Comparison of ENCODE assay signal across 2 cellular contexts in the genomic region with DNA sequence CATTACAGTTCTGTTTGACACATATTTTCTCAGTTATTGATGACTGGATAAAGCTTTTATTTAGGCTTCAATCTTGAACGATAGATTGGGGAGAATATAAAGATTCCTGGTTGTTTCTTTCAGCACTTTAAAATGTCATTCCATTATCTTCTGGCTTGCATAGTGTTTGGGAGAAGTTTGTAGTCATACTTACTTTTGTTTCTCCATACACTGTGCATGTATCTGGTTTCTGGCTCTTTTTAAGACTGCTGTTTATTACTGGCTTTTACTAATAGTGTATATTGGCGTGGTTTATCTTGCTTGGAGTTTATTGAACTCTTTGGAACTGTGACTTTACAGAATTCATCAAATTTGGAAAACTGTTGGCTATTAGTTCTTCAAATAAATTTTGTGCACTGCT.
TF ChIP-seq lines count a peak whose summit lies in the region.

No MANE protein-coding gene starts in this region.

TF ChIP-seq in HepG2, 621 proteins besides CTCF, POLR2A, EP300 and RAD21:
- TF ChIP-seq TMF1 (CRISPR knock-in tag; IDR thresholded peaks at IDR 0.05; ENCODE audit: low read depth), result no peak
- peak; percentile 85; the same call in 1 of the 2 replicates for TF ChIP-seq ZNF317 (CRISPR knock-in tag; IDR thresholded peaks at IDR 0.05)

TF ChIP-seq in HEK293, 187 proteins besides CTCF, POLR2A, EP300 and RAD21:
- TF ChIP-seq SETDB1 (IDR thresholded peaks at IDR 0.05; ENCODE audit: insufficient read length, low read length) (peak; percentile 61), ZNF610 (tag by site-specific recombination; IDR thresholded peaks at IDR 0.05; ENCODE audit: borderline replicate concordance) (no peak), TRIM28 (IDR thresholded peaks at IDR 0.05; ENCODE audit: borderline replicate concordance, low read length) (peak; percentile 55; the same call in 1 of the 2 replicates), HOXD13 (CRISPR knock-in tag; IDR thresholded peaks at IDR 0.05; ENCODE audit: borderline replicate concordance) (no peak)
